1 cellular context compared by ENCODE assay signal in the genomic region with DNA sequence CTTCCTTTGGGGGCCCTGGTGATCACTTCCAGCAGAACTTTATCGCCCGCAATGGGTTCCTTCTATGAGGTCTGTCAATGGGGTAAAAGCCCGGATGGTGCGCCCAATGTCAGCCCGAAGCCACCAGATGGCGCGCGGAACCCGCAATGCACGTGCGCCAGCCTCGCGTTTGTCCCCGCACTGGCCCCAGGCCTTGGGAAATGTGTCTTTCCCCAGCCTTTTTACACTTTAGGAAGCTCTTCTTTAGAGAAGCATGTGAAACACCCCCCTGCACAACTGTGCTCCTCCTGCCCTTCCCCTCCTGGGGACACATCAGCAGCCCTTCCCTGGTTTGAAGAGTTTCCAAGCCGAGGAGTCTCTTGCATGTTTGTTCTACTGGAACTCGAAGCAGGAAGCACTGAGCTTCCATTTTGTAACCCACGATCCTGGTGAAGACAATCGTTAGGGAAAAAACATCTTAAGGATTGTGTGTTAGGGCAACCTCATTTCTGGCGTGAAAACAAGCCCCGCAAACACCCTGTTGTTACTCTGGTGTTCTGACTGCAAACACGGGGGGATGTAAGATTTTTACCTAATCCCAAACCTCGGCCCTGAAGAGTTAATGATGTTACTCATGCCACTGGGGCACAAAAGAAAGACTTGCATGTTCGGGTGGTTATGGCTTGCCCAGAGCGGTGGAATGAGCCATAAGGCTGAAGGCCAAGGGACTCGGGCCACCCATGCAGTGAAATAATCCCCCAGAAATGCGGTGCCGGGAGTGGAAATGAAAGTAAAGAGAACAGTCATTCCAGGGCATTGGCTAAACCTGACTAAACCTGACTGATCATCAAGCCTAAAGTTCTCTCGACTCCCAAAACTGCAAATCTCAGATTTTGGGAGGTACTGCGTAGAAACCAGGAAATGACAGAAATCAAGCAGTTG.
TF ChIP-seq lines count a peak whose summit lies in the region.

No MANE protein-coding gene starts in this region.

TF ChIP-seq in K562, 482 proteins besides CTCF, POLR2A, EP300 and RAD21 (continued from another document and continues in another):
- TF ChIP-seq NFE2L1 (tag; IDR thresholded peaks at IDR 0.05; ENCODE audit: borderline replicate concordance, low read depth), result no peak; the same call in 1 of the 2 replicates
- no peak for TF ChIP-seq SMAD2 (IDR thresholded peaks at IDR 0.05; ENCODE audit: low read depth, low read length)
- TF ChIP-seq WHSC1 (IDR thresholded peaks at IDR 0.05; ENCODE audit: low read length), result no peak
- TF ChIP-seq CLOCK (CRISPR knock-in tag; IDR thresholded peaks at IDR 0.05; ENCODE audit: borderline replicate concordance), result 0 out of 2 replicates have a peak, but pooled peaks have one; percentile 20
- no peak for TF ChIP-seq TCF7L2 (IDR thresholded peaks at IDR 0.05; ENCODE audit: low read depth, low read length)
- TF ChIP-seq GTF2A2 (tag; IDR thresholded peaks at IDR 0.05), result peak; percentile 70; the same call in 1 of the 2 replicates
- peak; percentile 84 for TF ChIP-seq ZNF41 (CRISPR knock-in tag; conservative IDR thresholded peaks at IDR 0.05)
- TF ChIP-seq TFAM (CRISPR knock-in tag; conservative IDR thresholded peaks at IDR 0.05), result no peak
- TF ChIP-seq CTBP1 (IDR thresholded peaks at IDR 0.05; ENCODE audit: borderline replicate concordance), result peak; percentile 59; the same call in 1 of the 2 replicates
- no peak for TF ChIP-seq STAT5A (IDR thresholded peaks at IDR 0.05; ENCODE audit: borderline replicate concordance, low read length)
- TF ChIP-seq HMG20B (CRISPR knock-in tag; IDR thresholded peaks at IDR 0.05), result no peak
- TF ChIP-seq GABPA (tag; conservative IDR thresholded peaks at IDR 0.05; ENCODE audit: low read depth), result peak; percentile 47
- 0 out of 2 replicates have a peak, but pooled peaks have one; percentile 59 for TF ChIP-seq PRMT5 (CRISPR knock-in tag; IDR thresholded peaks at IDR 0.05)
- peak; percentile 4 for TF ChIP-seq PHF20 (IDR thresholded peaks at IDR 0.05; ENCODE audit: partially characterized antibody)
- peak; percentile 63; the same call in 1 of the 2 replicates for TF ChIP-seq HINFP (tag; conservative IDR thresholded peaks at IDR 0.05; ENCODE audit: low read depth)
- no peak for TF ChIP-seq MLX (CRISPR knock-in tag; conservative IDR thresholded peaks at IDR 0.05)
- peak; percentile 89 for TF ChIP-seq ZNF644 (tag; IDR thresholded peaks at IDR 0.05; ENCODE audit: low read depth)
- peak; percentile 79; the same call in 1 of the 2 replicates for TF ChIP-seq ZNF197 (CRISPR knock-in tag; IDR thresholded peaks at IDR 0.05; ENCODE audit: low read depth)
- no peak for TF ChIP-seq OTX1 (CRISPR knock-in tag; IDR thresholded peaks at IDR 0.05)
- no peak for TF ChIP-seq CTCFL (IDR thresholded peaks at IDR 0.05; ENCODE audit: borderline replicate concordance, insufficient read depth, low read depth, low read length, poor library complexity, severe bottlenecking)
- no peak for TF ChIP-seq CBFA2T2 (conservative IDR thresholded peaks at IDR 0.05)
- no peak for TF ChIP-seq SMARCB1 (IDR thresholded peaks at IDR 0.05; ENCODE audit: insufficient read length, low read depth)
- TF ChIP-seq SAFB2 (IDR thresholded peaks at IDR 0.05; ENCODE audit: borderline replicate concordance, low read depth, low read length, severe bottlenecking), result no peak
- TF ChIP-seq, protein P1, sequence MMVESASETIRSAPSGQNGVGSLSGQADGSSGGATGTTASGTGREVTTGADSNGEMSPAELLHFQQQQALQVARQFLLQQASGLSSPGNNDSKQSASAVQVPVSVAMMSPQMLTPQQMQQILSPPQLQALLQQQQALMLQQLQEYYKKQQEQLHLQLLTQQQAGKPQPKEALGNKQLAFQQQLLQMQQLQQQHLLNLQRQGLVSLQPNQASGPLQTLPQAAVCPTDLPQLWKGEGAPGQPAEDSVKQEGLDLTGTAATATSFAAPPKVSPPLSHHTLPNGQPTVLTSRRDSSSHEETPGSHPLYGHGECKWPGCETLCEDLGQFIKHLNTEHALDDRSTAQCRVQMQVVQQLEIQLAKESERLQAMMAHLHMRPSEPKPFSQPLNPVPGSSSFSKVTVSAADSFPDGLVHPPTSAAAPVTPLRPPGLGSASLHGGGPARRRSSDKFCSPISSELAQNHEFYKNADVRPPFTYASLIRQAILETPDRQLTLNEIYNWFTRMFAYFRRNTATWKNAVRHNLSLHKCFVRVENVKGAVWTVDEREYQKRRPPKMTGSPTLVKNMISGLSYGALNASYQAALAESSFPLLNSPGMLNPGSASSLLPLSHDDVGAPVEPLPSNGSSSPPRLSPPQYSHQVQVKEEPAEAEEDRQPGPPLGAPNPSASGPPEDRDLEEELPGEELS (CRISPR knock-in tag; IDR thresholded peaks at IDR 0.05; ENCODE audit: borderline replicate concordance), result peak; percentile 61; the same call in 1 of the 2 replicates
- peak; percentile 57; the same call in 1 of the 2 replicates for TF ChIP-seq SMAD3 (CRISPR knock-in tag; conservative IDR thresholded peaks at IDR 0.05)
- TF ChIP-seq HOMEZ (CRISPR knock-in tag; IDR thresholded peaks at IDR 0.05), result 0 out of 2 replicates have a peak, but pooled peaks have one; percentile 13
- no peak for TF ChIP-seq ZNF174 (CRISPR knock-in tag; IDR thresholded peaks at IDR 0.05)
- TF ChIP-seq PTBP1 (IDR thresholded peaks at IDR 0.05; ENCODE audit: low read depth, low read length), result no peak
- TF ChIP-seq ZNF253 (CRISPR knock-in tag; conservative IDR thresholded peaks at IDR 0.05), result no peak
- TF ChIP-seq KDM5B (IDR thresholded peaks at IDR 0.05; ENCODE audit: insufficient replicate concordance, low read depth, low read length), result no peak
- peak; percentile 44 for TF ChIP-seq GMEB1 (CRISPR knock-in tag; IDR thresholded peaks at IDR 0.05)
- no peak for TF ChIP-seq POU5F1 (IDR thresholded peaks at IDR 0.05; ENCODE audit: borderline replicate concordance, low read depth, low read length, partially characterized antibody)
- TF ChIP-seq GTF2E2 (tag; IDR thresholded peaks at IDR 0.05), result no peak
- TF ChIP-seq FOXO4 (CRISPR knock-in tag; IDR thresholded peaks at IDR 0.05), result 0 out of 2 replicates have a peak, but pooled peaks have one; percentile 56
- peak; percentile 95 for TF ChIP-seq CREB3 (tag; conservative IDR thresholded peaks at IDR 0.05; ENCODE audit: low read depth)
- peak; percentile 41; the same call in 1 of the 2 replicates for TF ChIP-seq TCF3 (CRISPR knock-in tag; IDR thresholded peaks at IDR 0.05)
- no peak for TF ChIP-seq FOXM1 (IDR thresholded peaks at IDR 0.05; ENCODE audit: low read depth)
- TF ChIP-seq FOXM1 (CRISPR knock-in tag; IDR thresholded peaks at IDR 0.05; ENCODE audit: low read depth), result 0 out of 2 replicates have a peak, but pooled peaks have one; percentile 64
